17 cellular contexts compared by ENCODE assay signal in the genomic region with DNA sequence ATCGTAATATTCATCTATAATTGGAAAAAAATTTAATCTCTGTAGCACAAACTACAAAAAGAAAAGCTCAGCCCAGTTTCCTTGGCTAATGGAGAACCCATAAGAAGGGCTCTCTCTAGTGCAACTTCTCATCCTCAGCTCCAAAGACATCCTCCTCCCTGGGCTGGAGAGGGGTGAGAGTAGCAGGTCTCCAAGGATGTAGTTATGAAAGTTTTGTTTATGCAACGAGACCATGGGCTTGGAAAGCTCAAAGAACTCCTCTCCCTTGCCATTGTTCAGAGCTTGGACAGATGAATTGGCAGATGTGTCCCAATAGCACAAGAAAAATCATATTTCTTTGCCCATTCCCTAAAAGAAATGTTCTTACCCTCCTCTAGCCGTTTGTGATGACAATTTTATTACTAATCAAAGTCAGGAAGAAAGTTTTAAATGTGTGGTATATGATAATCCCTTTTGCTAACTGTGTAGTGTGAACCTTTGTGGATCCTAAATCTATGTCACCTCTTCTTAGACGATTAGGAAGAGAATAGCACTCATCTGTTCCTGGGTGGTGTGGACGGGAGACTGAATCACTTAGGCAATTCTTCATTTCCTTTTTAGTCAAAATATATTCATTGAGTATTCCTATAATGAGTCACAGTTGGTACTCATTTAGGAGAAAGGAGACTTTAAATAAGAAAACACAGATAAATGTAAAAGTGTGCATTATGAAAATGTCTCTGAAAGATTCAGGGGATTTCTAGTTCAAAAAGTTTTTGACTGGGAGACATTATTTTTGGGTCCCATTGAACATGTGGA. TPM values are rescaled to one million over a fixed set of nuclear protein-coding genes. Genes with fewer than 3 reads are reported as not detected.
DNase-seq lines count a peak whose midpoint lies in the region; ATAC-seq, FAIRE-seq and TF ChIP-seq lines count a peak whose summit lies in the region.
"Had no signal": no experiment of that assay in that cellular context is flagged by ENCODE, and none has a peak within 500 bp of the region (broad histone marks: within the 10 kb centered on the region; RNA-seq: fewer than 3 reads in every experiment).

No MANE protein-coding gene starts in this region.

- FAIRE-seq in astrocyte (lab: Jason Lieb, UNC), result no peak
- FAIRE-seq: islet of Langerhans had no signal

- H3K79me2 ChIP-seq in astrocyte (ENCODE audit: insufficient read depth, low read length), result no peaks in the 10 kb centered on the region

- H3K27me3 ChIP-seq in astrocyte (ENCODE audit: insufficient read depth, low read length) (no peaks in the 10 kb centered on the region), psoas muscle (ENCODE audit: insufficient read depth in 3 of 3, low read length in 2 of 3) (no peaks in the 10 kb centered on the region)
- H3K27me3 ChIP-seq: colonic mucosa, tibial nerve had no signal

- intact Hi-C loops in psoas muscle (cut with DNase I), result no loop called here

- H3K9ac ChIP-seq in astrocyte (ENCODE audit: low read length), result no peak overlapping the region

- H3K27ac ChIP-seq in astrocyte (ENCODE audit: low read depth, low read length) (no peak overlapping the region), psoas muscle (peak overlapping the region; percentile 9)
- H3K27ac ChIP-seq: colonic mucosa had no signal

- H2AFZ ChIP-seq in astrocyte (ENCODE audit: low read depth, low read length), result no peak overlapping the region

- no peaks in the 10 kb centered on the region for H4K20me1 ChIP-seq in astrocyte (ENCODE audit: insufficient read depth, low read length)

- H3K36me3 ChIP-seq in astrocyte (ENCODE audit: insufficient read depth, low read length), result no peaks in the 10 kb centered on the region
- H3K36me3 ChIP-seq in psoas muscle (ENCODE audit: insufficient read depth in 1 of 2, low read depth in 1 of 2), result peaks cover 0 to 10% of the 10 kb centered on the region in 2 donors
- H3K36me3 ChIP-seq: colonic mucosa had no signal

- no peaks in the 10 kb centered on the region for H3K9me3 Mint-ChIP-seq in astrocyte (ENCODE audit: unreplicated experiment)
- H3K9me3 Mint-ChIP-seq: CD4-positive, alpha-beta T cell had no signal

- H3K4me3 Mint-ChIP-seq in astrocyte (ENCODE audit: unreplicated experiment), result no peak overlapping the region
- H3K4me3 Mint-ChIP-seq: CD4-positive, alpha-beta T cell had no signal

- ATAC-seq in psoas muscle, result peak in 1 of 4 donors; percentile 48
- ATAC-seq in HG03571 (IDR thresholded peaks at IDR 0.05; ENCODE audit: unreplicated experiment), result no peak

- peaks cover 6% of the 10 kb centered on the region for H3K4me1 Mint-ChIP-seq in astrocyte (ENCODE audit: low read depth, unreplicated experiment)

- peak; percentile 8 for DNase-seq in activated CD4-positive, alpha-beta T cell treated with anti-CD3 and anti-CD28 coated beads for 48 hours
- no peak for DNase-seq in activated CD4-positive, alpha-beta T cell treated with anti-CD3 and anti-CD28 coated beads for 1 hour
- DNase-seq in GM03348 (ENCODE audit: low spot score), result peak; percentile 52
- DNase-seq in astrocyte (ENCODE audit: low read depth), result peak; percentile 19
- no peak for DNase-seq in psoas muscle
- DNase-seq in HuH-7.5 (ENCODE audit: low spot score), result no peak
- DNase-seq in H4 (ENCODE audit: low spot score), result no peak
- DNase-seq: activated effector memory CD4-positive, alpha-beta T cell treated with Interleukin-2 at 50 U/mL for 16 hours; CD4-positive, alpha-beta T cell; colonic mucosa; head of caudate nucleus; NCI-H2171; RPMI8226 had no signal

- no peaks in the 10 kb centered on the region for H3K27me3 Mint-ChIP-seq in astrocyte (ENCODE audit: low read depth, unreplicated experiment)

- no peak overlapping the region for H3K27ac Mint-ChIP-seq in astrocyte (ENCODE audit: unreplicated experiment)
- H3K27ac Mint-ChIP-seq: CD4-positive, alpha-beta T cell had no signal

- H3K4me1 ChIP-seq in astrocyte (ENCODE audit: insufficient read depth, low read length), result peaks cover 17% of the 10 kb centered on the region
- peaks cover 22% of the 10 kb centered on the region for H3K4me1 ChIP-seq in psoas muscle
- H3K4me1 ChIP-seq: colonic mucosa had no signal

- no peak overlapping the region for H3K4me3 ChIP-seq in astrocyte (ENCODE audit: insufficient read depth, low read depth, low read length)
- H3K4me3 ChIP-seq in psoas muscle, result no peak overlapping the region
- H3K4me3 ChIP-seq: colonic mucosa, smooth muscle cell, tibial nerve had no signal

- peaks cover 7% of the 10 kb centered on the region for H3K36me3 Mint-ChIP-seq in astrocyte (ENCODE audit: low read depth, unreplicated experiment)

- WGBS in psoas muscle, 3 donors, result 70 to 71% (median 70%) methylated on average over 5 of the region's 5 CpGs

- no peaks in the 10 kb centered on the region for H3K9me3 ChIP-seq in astrocyte (ENCODE audit: insufficient read depth, low read depth, low read length)
- no peaks in the 10 kb centered on the region for H3K9me3 ChIP-seq in psoas muscle
- H3K9me3 ChIP-seq: colonic mucosa, tibial nerve had no signal

- TF ChIP-seq CTCF in astrocyte (IDR thresholded peaks at IDR 0.05; ENCODE audit: insufficient read depth, low read depth, low read length), result no peak
- no peak for TF ChIP-seq CTCF in psoas muscle (IDR thresholded peaks at IDR 0.05)

- no peak overlapping the region for H3K4me2 ChIP-seq in astrocyte (ENCODE audit: low read length)
- H3K4me2 ChIP-seq: smooth muscle cell had no signal

RNA-seq across cellular contexts. Expression of a gene that starts 52.2 kb away (rescaled TPM):
- total RNA-seq in astrocyte, result 4.5 and 5.4 TPM in 2 replicates
- total RNA-seq in psoas muscle, result 1 to 10 TPM; 2.2 to 4.8 (median 3.1) TPM
- 1 to 10 TPM; 1.2 to 1.9 (median 1.7) TPM for polyA plus RNA-seq in psoas muscle
- 0.21 and 1.1 TPM in 2 replicates for total RNA-seq in H4 (2014; rRNA removed; shearing (Covaris generic))

Comparison
In these comparisons a context has a peak if more than half of its experiments do, and no peak if none do; other contexts are left out.
1. DNase-seq: peak in activated CD4-positive, alpha-beta T cell treated with anti-CD3 and anti-CD28 coated beads for 48 hours (single experiment), GM03348 (single experiment) and astrocyte (single experiment); none in activated CD4-positive, alpha-beta T cell treated with anti-CD3 and anti-CD28 coated beads for 1 hour (single experiment), psoas muscle (0 of 2), HuH-7.5 (single experiment) and H4 (single experiment).